Comparison of ENCODE assay signal across 20 cellular contexts in the genomic region with DNA sequence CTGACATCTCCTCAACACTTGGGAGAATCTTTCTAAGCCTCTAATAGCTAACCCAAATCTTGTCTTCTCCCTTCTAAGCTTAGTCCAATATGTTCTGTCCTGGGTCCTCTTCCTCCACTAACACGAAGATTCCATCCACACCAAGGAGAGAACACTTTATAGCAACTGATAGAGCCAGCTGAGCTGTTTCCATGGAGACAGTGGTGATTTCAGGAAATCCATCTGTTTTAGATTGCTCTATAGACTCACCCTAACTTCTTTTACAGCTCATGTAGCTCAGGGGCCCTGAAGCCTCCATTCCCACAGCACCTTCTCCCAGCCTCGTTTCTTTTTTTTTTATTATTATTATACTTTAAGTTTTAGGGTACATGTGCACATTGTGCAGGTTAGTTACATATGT.
"Had no signal": no experiment of that assay in that cellular context is flagged by ENCODE, and none has a peak within 500 bp of the region (broad histone marks: within the 10 kb centered on the region; RNA-seq: fewer than 3 reads in every experiment).

No MANE protein-coding gene starts in this region.

- H3K4me1 Mint-ChIP-seq: activated CD4-positive, alpha-beta T cell treated with anti-CD3 and anti-CD28 coated beads, Interleukin-2, amount 10 ng/mL, durations not matched to agents 24 days and 14 days had no signal

- FAIRE-seq: pancreas, small intestine had no signal

- H3K36me3 Mint-ChIP-seq: activated naive CD8-positive, alpha-beta T cell treated with anti-CD3 and anti-CD28 coated beads, Interleukin-2, amount 10 ng/mL, durations not matched to agents 7 days and 5 days had no signal

- H3K4me1 ChIP-seq: pancreas, right lobe of liver, stomach, upper lobe of left lung had no signal

- ATAC-seq: activated CD8-positive, alpha-beta T cell treated with anti-CD3 and anti-CD28 coated beads, Interleukin-2, amount 10 ng/mL, durations not matched to agents 7 days and 5 days; effector memory CD8-positive, alpha-beta T cell; left ventricle myocardium superior; pancreas; right lobe of liver had no signal

- H3K9me3 ChIP-seq: neutrophil, pancreas had no signal

- H3K27me3 ChIP-seq: pancreas, right lobe of liver, stomach, upper lobe of left lung had no signal

- H3K4me3 Mint-ChIP-seq: activated CD4-positive, alpha-beta T cell treated with anti-CD3 and anti-CD28 coated beads, Interleukin-2, amount 10 ng/mL, durations not matched to agents 24 days and 14 days; activated CD8-positive, alpha-beta T cell treated with anti-CD3 and anti-CD28 coated beads, Interleukin-2, amount 10 ng/mL, durations not matched to agents 7 days and 5 days; activated naive CD8-positive, alpha-beta T cell treated with anti-CD3 and anti-CD28 coated beads, Interleukin-2, amount 10 ng/mL, durations not matched to agents 7 days and 5 days; activated T-cell treated with anti-CD3 and anti-CD28 coated beads, Interleukin-2, amount 50 U/mL, for 24 hours; dendritic cell treated with granulocyte-macrophage colony-stimulating factor and Interleukin-4, amounts not matched to agents 40 ng/mL and 50 ng/mL, for 4 days; effector memory CD8-positive, alpha-beta T cell had no signal

- H3K36me3 ChIP-seq: neutrophil, pancreas, right lobe of liver, stomach, thoracic aorta, upper lobe of left lung had no signal

- H3K27ac Mint-ChIP-seq: activated CD4-positive, alpha-beta T cell treated with anti-CD3 and anti-CD28 coated beads, Interleukin-2, amount 10 ng/mL, durations not matched to agents 24 days and 14 days; activated CD8-positive, alpha-beta T cell treated with anti-CD3 and anti-CD28 coated beads, Interleukin-2, amount 10 ng/mL, durations not matched to agents 7 days and 5 days; activated naive CD8-positive, alpha-beta T cell treated with anti-CD3 and anti-CD28 coated beads, Interleukin-2, amount 10 ng/mL, durations not matched to agents 7 days and 5 days; activated T-cell treated with anti-CD3 and anti-CD28 coated beads, Interleukin-2, amount 50 U/mL, for 24 hours; activated T-helper 2 cell treated with anti-CD3 and anti-CD28 coated beads, Interferon-gamma antibody, Interleukin-2, Interleukin-4, amounts not matched to agents 10 μg/mL and 5 μg/mL and 100 μg/mL, durations not matched to agents 14 hours and 24 hours and 36 hours; dendritic cell treated with granulocyte-macrophage colony-stimulating factor and Interleukin-4, amounts not matched to agents 40 ng/mL and 50 ng/mL, for 4 days; effector memory CD8-positive, alpha-beta T cell had no signal

- H3K27me3 Mint-ChIP-seq: activated T-cell treated with anti-CD3 and anti-CD28 coated beads, Interleukin-2, amount 50 U/mL, for 24 hours; effector memory CD8-positive, alpha-beta T cell had no signal

- H3K4me3 ChIP-seq: pancreas, right lobe of liver, stomach, thoracic aorta, upper lobe of left lung had no signal

- DNase-seq: activated CD4-positive, alpha-beta T cell treated with anti-CD3 and anti-CD28 coated beads, Interleukin-2, amount 10 ng/mL, durations not matched to agents 24 days and 14 days; activated CD8-positive, alpha-beta T cell treated with anti-CD3 and anti-CD28 coated beads, Interleukin-2, amount 10 ng/mL, durations not matched to agents 7 days and 5 days; activated naive CD4-positive, alpha-beta T cell treated with Interleukin-2 at 50 U/mL for 16 hours; activated naive CD8-positive, alpha-beta T cell treated with anti-CD3 and anti-CD28 coated beads, Interleukin-2, amount 10 ng/mL, durations not matched to agents 7 days and 5 days; activated T-cell treated with anti-CD3 and anti-CD28 coated beads, Interleukin-2, amount 50 U/mL, for 24 hours; effector memory CD8-positive, alpha-beta T cell; foreskin melanocyte; left ventricle myocardium superior; pancreas; right lobe of liver; small intestine; stimulated activated CD4-positive, alpha-beta T cell treated with anti-CD3 and anti-CD28 coated beads, Interleukin-15, amount 100 ng/mL, for 24 hours; stimulated activated CD4-positive, alpha-beta T cell treated with anti-CD3 and anti-CD28 coated beads, Interleukin-4, amount 100 ng/mL, for 1 hour; stomach; T1000; upper lobe of left lung had no signal

- H3K27ac ChIP-seq: neutrophil, pancreas, right lobe of liver, stomach, thoracic aorta, upper lobe of left lung had no signal
